In the genomic region with DNA sequence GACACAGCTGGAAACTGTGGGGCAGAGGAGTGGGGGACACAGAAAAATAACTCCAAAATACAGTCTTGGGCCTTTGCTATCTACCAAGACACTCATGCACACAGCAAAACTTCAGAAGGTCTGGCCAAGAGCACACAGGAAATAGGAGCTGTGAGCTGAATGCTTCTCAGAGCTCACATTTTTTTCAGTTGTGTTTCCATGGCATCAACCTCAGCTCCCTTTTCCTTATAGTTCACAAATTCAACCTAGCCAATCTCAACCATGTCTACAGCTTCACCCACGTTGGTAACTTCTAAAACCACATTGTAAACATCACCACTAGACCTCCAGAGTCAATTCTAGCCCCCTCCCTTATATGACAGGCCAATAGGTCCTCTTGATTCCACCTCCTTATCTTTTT, we compare ENCODE assay signal across 26 cellular contexts. TPM values are rescaled to one million over a fixed set of nuclear protein-coding genes. Genes with fewer than 3 reads are reported as not detected.
DNase-seq lines count a peak whose midpoint lies in the region; ATAC-seq, FAIRE-seq and TF ChIP-seq lines count a peak whose summit lies in the region.
"Had no signal": no experiment of that assay in that cellular context is flagged by ENCODE, and none has a peak within 500 bp of the region (broad histone marks: within the 10 kb centered on the region; RNA-seq: fewer than 3 reads in every experiment).

No MANE protein-coding gene starts in this region.

- no peak for TF ChIP-seq EP300 in K562 (IDR thresholded peaks at IDR 0.05; ENCODE audit: low read length)

- no peak for DNase-seq in activated naive CD4-positive, alpha-beta T cell treated with anti-CD3 and anti-CD28 coated beads for 36 hours
- DNase-seq in activated naive CD4-positive, alpha-beta T cell treated with Interleukin-2 at 50 U/mL for 16 hours = no peak
- DNase-seq in activated CD4-positive, alpha-beta memory T cell treated with anti-CD3 and anti-CD28 coated beads for 36 hours = no peak
- no peak for DNase-seq in K562 (ENCODE audit: extremely low read depth in 1 of 4, low spot score in 3 of 4)
- DNase-seq: activated B cell treated with CpG ODN at 0.5 μM for 24 hours; activated effector memory CD4-positive, alpha-beta T cell treated with Interleukin-2 at 50 U/mL for 16 hours; EL; endodermal cell; esophagus squamous epithelium; gastrocnemius medialis; GM23248; hippocampal formation; left ventricle myocardium inferior; NCI-H1417; NCI-H526 treated with DMSO at 0.1 percent for 48 hours; pancreas; right cardiac atrium; stimulated activated CD4-positive, alpha-beta T cell treated with anti-CD3 and anti-CD28 coated beads, Interleukin-12 subunit alpha, Interleukin-12 subunit beta, amount 100 ng/mL, for 4 hours had no signal

- ATAC-seq in K562 (no peak), GM19035 (IDR thresholded peaks at IDR 0.05; ENCODE audit: unreplicated experiment) (no peak), GM21447 (IDR thresholded peaks at IDR 0.05; ENCODE audit: unreplicated experiment) (no peak), HG02938 (IDR thresholded peaks at IDR 0.05; ENCODE audit: unreplicated experiment) (no peak)
- ATAC-seq: gastrocnemius medialis; natural killer cell treated with Interleukin-12 subunit alpha and Interleukin-12 subunit beta and Interleukin-15 and Interleukin-18, amount 100 ng/mL, for 72 hours; pancreas; right cardiac atrium had no signal

- no peak overlapping the region for H3K27ac ChIP-seq in K562 (ENCODE audit: extremely low read depth, low read depth, low read length)
- H3K27ac ChIP-seq: BLaER1, esophagus squamous epithelium, gastrocnemius medialis, GM23248, left ventricle myocardium inferior, pancreas, vagina had no signal

- H3K36me3 Mint-ChIP-seq in activated naive CD4-positive, alpha-beta T cell treated with anti-CD3 and anti-CD28 coated beads for 36 hours (ENCODE audit: low read depth) = peaks cover 69% of the 10 kb centered on the region
- H3K36me3 Mint-ChIP-seq in activated CD4-positive, alpha-beta memory T cell treated with anti-CD3 and anti-CD28 coated beads for 36 hours = peaks cover 77% of the 10 kb centered on the region
- peaks cover 95% of the 10 kb centered on the region for H3K36me3 Mint-ChIP-seq in stimulated activated naive CD8-positive, alpha-beta T cell treated with anti-CD3 and anti-CD28 coated beads, Interleukin-15, Interleukin-2, amounts not matched to agents 100 ng/mL and 50 ng/mL, for 24 hours (ENCODE audit: low read depth)

- POLR2A ChIA-PET in activated CD4-positive, alpha-beta memory T cell treated with anti-CD3 and anti-CD28 coated beads for 36 hours (lab: Charles Lee) = interaction anchor here (0.6 to 1.8 kb wide), 7 partner anchors 9 to 121 kb away, joined by 3 to 6 read pairs (median 3); partner anchors contain the start of gene PAXBP1
- POLR2A ChIA-PET in K562 (lab: Yijun Ruan, JAX) = interaction anchor here (0.6 to 3.3 kb wide), 5 partner anchors 9 to 227 kb away, joined by 3 to 11 read pairs (median 4); partner anchors contain the start of genes PAXBP1 and SYNJ1

- H3K27me3 Mint-ChIP-seq in activated naive CD4-positive, alpha-beta T cell treated with anti-CD3 and anti-CD28 coated beads for 36 hours (ENCODE audit: low read depth) = no peaks in the 10 kb centered on the region
- H3K27me3 Mint-ChIP-seq in activated CD4-positive, alpha-beta memory T cell treated with anti-CD3 and anti-CD28 coated beads for 36 hours = no peaks in the 10 kb centered on the region
- H3K27me3 Mint-ChIP-seq in stimulated activated naive CD8-positive, alpha-beta T cell treated with anti-CD3 and anti-CD28 coated beads, Interleukin-15, Interleukin-2, amounts not matched to agents 100 ng/mL and 50 ng/mL, for 24 hours = no peaks in the 10 kb centered on the region
- H3K27me3 Mint-ChIP-seq: activated B cell treated with CpG ODN at 0.5 μM for 24 hours; natural killer cell treated with Interleukin-12 subunit alpha and Interleukin-12 subunit beta and Interleukin-15 and Interleukin-18, amount 100 ng/mL, for 72 hours had no signal

- no peaks in the 10 kb centered on the region for H4K20me1 ChIP-seq in K562 (replicated peaks; ENCODE audit: control insufficient read depth, insufficient read depth, low read length)

- H3K79me2 ChIP-seq in K562 (ENCODE audit: control insufficient read depth, insufficient read depth, low read length) = peaks cover 6% of the 10 kb centered on the region; the same call in 1 of the 3 replicates

- H3K27ac Mint-ChIP-seq in activated naive CD4-positive, alpha-beta T cell treated with anti-CD3 and anti-CD28 coated beads for 36 hours = peak overlapping the region; percentile 7
- H3K27ac Mint-ChIP-seq in activated CD4-positive, alpha-beta memory T cell treated with anti-CD3 and anti-CD28 coated beads for 36 hours = peak overlapping the region; percentile 26
- peak overlapping the region; percentile 70 for H3K27ac Mint-ChIP-seq in stimulated activated naive CD8-positive, alpha-beta T cell treated with anti-CD3 and anti-CD28 coated beads, Interleukin-15, Interleukin-2, amounts not matched to agents 100 ng/mL and 50 ng/mL, for 24 hours
- H3K27ac Mint-ChIP-seq: activated B cell treated with CpG ODN at 0.5 μM for 24 hours, endodermal cell, mesothelial cell of epicardium had no signal

- no peak overlapping the region for H2AFZ ChIP-seq in K562 (ENCODE audit: low read depth, low read length)
- H2AFZ ChIP-seq: GM23248 had no signal

- CTCF ChIA-PET in activated naive CD4-positive, alpha-beta T cell treated with anti-CD3 and anti-CD28 coated beads for 36 hours (lab: Charles Lee) = interaction anchor here (0.6 to 1.6 kb wide), 4 partner anchors 15 to 93 kb away, joined by 3 to 5 read pairs (median 4); no protein-coding TSS in a partner anchor
- CTCF ChIA-PET in activated CD4-positive, alpha-beta memory T cell treated with anti-CD3 and anti-CD28 coated beads for 36 hours (lab: Charles Lee) = no interaction called here
- CTCF ChIA-PET in K562 (lab: Yijun Ruan, JAX; ENCODE audit: low intra/inter-chr PET ratio) = no interaction called here

- no peak overlapping the region; a peak in 1 of 4 replicates for H3K9ac ChIP-seq in K562 (ENCODE audit: insufficient read depth in 1 of 2, low read depth in 2 of 2, low read length in 2 of 2)
- H3K9ac ChIP-seq: BLaER1, GM23248 had no signal

- FAIRE-seq in K562 (lab: Jason Lieb, UNC) = peak; percentile 6
- FAIRE-seq: pancreas had no signal

- H3K9me3 Mint-ChIP-seq in activated naive CD4-positive, alpha-beta T cell treated with anti-CD3 and anti-CD28 coated beads for 36 hours = no peaks in the 10 kb centered on the region
- no peaks in the 10 kb centered on the region for H3K9me3 Mint-ChIP-seq in activated CD4-positive, alpha-beta memory T cell treated with anti-CD3 and anti-CD28 coated beads for 36 hours
- no peaks in the 10 kb centered on the region for H3K9me3 Mint-ChIP-seq in stimulated activated naive CD8-positive, alpha-beta T cell treated with anti-CD3 and anti-CD28 coated beads, Interleukin-15, Interleukin-2, amounts not matched to agents 100 ng/mL and 50 ng/mL, for 24 hours
- H3K9me3 Mint-ChIP-seq: activated B cell treated with CpG ODN at 0.5 μM for 24 hours; endodermal cell; mesothelial cell of epicardium; natural killer cell treated with Interleukin-12 subunit alpha and Interleukin-12 subunit beta and Interleukin-15 and Interleukin-18, amount 100 ng/mL, for 72 hours had no signal

- no peak for TF ChIP-seq CTCF in K562 (IDR thresholded peaks at IDR 0.05 in 2 of 3, conservative IDR thresholded peaks at IDR 0.05 in 1 of 3; ENCODE audit: insufficient read depth in 2 of 3, low read depth in 1 of 3, low read length in 3 of 3)

- no peaks in the 10 kb centered on the region for H3K9me3 ChIP-seq in K562 (replicated peaks; ENCODE audit: control insufficient read depth, insufficient read depth, low read depth, low read length)
- H3K9me3 ChIP-seq: BLaER1, esophagus squamous epithelium, gastrocnemius medialis, left ventricle myocardium inferior, pancreas, vagina had no signal

- no peaks in the 10 kb centered on the region for H3K4me1 ChIP-seq in K562 (replicated peaks in 1 of 2; ENCODE audit: control insufficient read depth in 2 of 2, insufficient read depth in 2 of 2, low read length in 2 of 2)
- H3K4me1 ChIP-seq: BLaER1, gastrocnemius medialis, left ventricle myocardium inferior, pancreas, vagina had no signal

- intact Hi-C loops in activated naive CD4-positive, alpha-beta T cell treated with anti-CD3 and anti-CD28 coated beads for 36 hours (cut with micrococcal nuclease) = no loop called here
- intact Hi-C loops in activated CD4-positive, alpha-beta memory T cell treated with anti-CD3 and anti-CD28 coated beads for 36 hours (cut with micrococcal nuclease) = no loop called here
- intact Hi-C loops in K562 (cut with micrococcal nuclease) = no loop called here

- no peak overlapping the region for H3K4me3 Mint-ChIP-seq in activated naive CD4-positive, alpha-beta T cell treated with anti-CD3 and anti-CD28 coated beads for 36 hours
- H3K4me3 Mint-ChIP-seq in activated CD4-positive, alpha-beta memory T cell treated with anti-CD3 and anti-CD28 coated beads for 36 hours = no peak overlapping the region
- H3K4me3 Mint-ChIP-seq in stimulated activated naive CD8-positive, alpha-beta T cell treated with anti-CD3 and anti-CD28 coated beads, Interleukin-15, Interleukin-2, amounts not matched to agents 100 ng/mL and 50 ng/mL, for 24 hours = no peak overlapping the region
- H3K4me3 Mint-ChIP-seq: activated B cell treated with CpG ODN at 0.5 μM for 24 hours; endodermal cell; mesothelial cell of epicardium; natural killer cell treated with Interleukin-12 subunit alpha and Interleukin-12 subunit beta and Interleukin-15 and Interleukin-18, amount 100 ng/mL, for 72 hours had no signal

- no peak for TF ChIP-seq POLR2A in K562 (conservative IDR thresholded peaks at IDR 0.05)

- no peak overlapping the region for H3K4me3 ChIP-seq in K562
- H3K4me3 ChIP-seq: BLaER1, esophagus squamous epithelium, gastrocnemius medialis, GM23248, left ventricle myocardium inferior, pancreas, vagina had no signal

- WGBS in K562 (ENCODE audit: insufficient coverage, low coverage, missing lambda C conversion rate) = 67% methylated on average over 1 of the region's 1 CpG

- peaks cover 26% of the 10 kb centered on the region for H3K4me1 Mint-ChIP-seq in activated naive CD4-positive, alpha-beta T cell treated with anti-CD3 and anti-CD28 coated beads for 36 hours (ENCODE audit: low read depth)
- peaks cover 40% of the 10 kb centered on the region for H3K4me1 Mint-ChIP-seq in activated CD4-positive, alpha-beta memory T cell treated with anti-CD3 and anti-CD28 coated beads for 36 hours (ENCODE audit: low read depth)
- peaks cover 58% of the 10 kb centered on the region for H3K4me1 Mint-ChIP-seq in stimulated activated naive CD8-positive, alpha-beta T cell treated with anti-CD3 and anti-CD28 coated beads, Interleukin-15, Interleukin-2, amounts not matched to agents 100 ng/mL and 50 ng/mL, for 24 hours (ENCODE audit: low read depth)
- H3K4me1 Mint-ChIP-seq: activated B cell treated with CpG ODN at 0.5 μM for 24 hours, mesothelial cell of epicardium had no signal

- in situ Hi-C loops in K562 (cut with MboI) = no loop called here

- H3K27me3 ChIP-seq in K562 (ENCODE audit: control insufficient read depth in 2 of 2, insufficient read depth in 2 of 2, low read length in 2 of 2) = no peaks in the 10 kb centered on the region
- H3K27me3 ChIP-seq: BLaER1, esophagus squamous epithelium, gastrocnemius medialis, pancreas, vagina had no signal

- no TSS peak for BruUV-seq in K562 (replicated peaks; lab: Mats Ljungman, UMichigan)

- no peak overlapping the region for H3K4me2 ChIP-seq in K562 (ENCODE audit: insufficient read depth, low read length)
- H3K4me2 ChIP-seq: BLaER1 had no signal

- H3K36me3 ChIP-seq in K562 (ENCODE audit: control insufficient read depth, insufficient read depth, low read length) = peaks cover 100% of the 10 kb centered on the region

- H3K9me1 ChIP-seq in K562 (ENCODE audit: control insufficient read depth, insufficient read depth, low read length) = no peaks in the 10 kb centered on the region

- no peak for TF ChIP-seq RAD21 in K562 (CRISPR knock-in tag; conservative IDR thresholded peaks at IDR 0.05 in 1 of 2, IDR thresholded peaks at IDR 0.05 in 1 of 2)

RNA-seq across cellular contexts. Expression of gene SYNJ1, which starts 19.6 kb away (rescaled TPM):
- 10 to 100 TPM in 1 of 2 experiments, 1 to 10 TPM in 1; 7.4 to 10.9 TPM for total RNA-seq in activated naive CD4-positive, alpha-beta T cell treated with anti-CD3 and anti-CD28 coated beads for 36 hours
- total RNA-seq in activated CD4-positive, alpha-beta memory T cell treated with anti-CD3 and anti-CD28 coated beads for 36 hours = 10 to 100 TPM; 13.3 to 14.2 TPM
- total RNA-seq in K562 (2011; cell fraction: chromatin; rRNA removed; ENCODE audit: low replicate concordance) = 17.4 and 48.9 TPM in 2 replicates
- 5.7 and 7.5 TPM in 2 replicates for total RNA-seq in K562 (2011; cell fraction: nucleolus; rRNA removed)
- 14.5 and 20.2 TPM in 2 replicates for total RNA-seq in K562 (2011; cell fraction: nucleoplasm; rRNA removed)
- total RNA-seq in K562 (2014; rRNA removed) (2.5 and 3.3 TPM in 2 replicates), K562 (2014; rRNA removed; fragmentation: Illumina TruSeq; extraction: Trizol) (5.6 and 6.8 TPM in 2 replicates), K562 (2015; rRNA removed; fragmentation: Illumina TruSeq; extraction: Trizol) (4.2 TPM in 2 replicates), K562 (2021) (9.9 and 11.2 TPM in 2 replicates)
- polyA plus RNA-seq in K562 (2011; rRNA removed) (5.7 and 6.1 TPM in 2 replicates), K562 (2014; fragmentation: Illumina TruSeq; extraction: Trizol) (10.6 and 11.6 TPM in 2 replicates), K562 (2014; fragmentation: Nextera tagmentation; extraction: Ambion mirVana) (1 to 10 TPM; 2.4 to 2.6 TPM), K562 (2014; rRNA removed) (4.0 and 5.8 TPM in 2 replicates)
- polyA plus RNA-seq in K562 (2011; cell fraction: cytosol; rRNA removed) = 3.9 and 4.4 TPM in 2 replicates
- polyA plus RNA-seq in K562 (2011; cell fraction: nucleus; rRNA removed) = 15.5 and 30.4 TPM in 2 replicates
- 6.1 and 7.1 TPM in 2 replicates for polyA plus RNA-seq in K562 (2012)
- polyA minus RNA-seq in K562 (2011; rRNA and poly(A)+ RNA removed) = 19.5 and 21.7 TPM in 2 replicates
- polyA minus RNA-seq in K562 (2011; cell fraction: cytosol; rRNA and poly(A)+ RNA removed) = 5.2 and 5.6 TPM in 2 replicates
- 12.1 and 15.7 TPM in 2 replicates for polyA minus RNA-seq in K562 (2011; cell fraction: nucleus; rRNA and poly(A)+ RNA removed)

RNA-seq across cellular contexts. Expression of gene PAXBP1, which starts 24.2 kb away (rescaled TPM):
- 10 to 100 TPM; 44.5 to 44.8 TPM for total RNA-seq in activated naive CD4-positive, alpha-beta T cell treated with anti-CD3 and anti-CD28 coated beads for 36 hours
- total RNA-seq in activated CD4-positive, alpha-beta memory T cell treated with anti-CD3 and anti-CD28 coated beads for 36 hours = 10 to 100 TPM; 43.5 to 46.2 TPM
- total RNA-seq in K562 (2011; cell fraction: chromatin; rRNA removed; ENCODE audit: low replicate concordance) = 56.8 and 279 TPM in 2 replicates
- total RNA-seq in K562 (2011; cell fraction: nucleolus; rRNA removed) = 27.0 and 48.0 TPM in 2 replicates
- total RNA-seq in K562 (2011; cell fraction: nucleoplasm; rRNA removed) = 80.9 and 120 TPM in 2 replicates
- total RNA-seq in K562 (2014; rRNA removed) (49.3 and 56.3 TPM in 2 replicates), K562 (2014; rRNA removed; fragmentation: Illumina TruSeq; extraction: Trizol) (67.9 and 76.8 TPM in 2 replicates), K562 (2015; rRNA removed; fragmentation: Illumina TruSeq; extraction: Trizol) (65.2 and 73.7 TPM in 2 replicates), K562 (2021) (52.6 and 58.7 TPM in 2 replicates)
- polyA plus RNA-seq in K562 (2011; rRNA removed) (59.6 and 72.0 TPM in 2 replicates), K562 (2014; fragmentation: Illumina TruSeq; extraction: Trizol) (45.1 and 50.3 TPM in 2 replicates), K562 (2014; fragmentation: Nextera tagmentation; extraction: Ambion mirVana) (10 to 100 TPM; 16.4 to 17.4 TPM), K562 (2014; rRNA removed) (48.7 and 53.8 TPM in 2 replicates)
- polyA plus RNA-seq in K562 (2011; cell fraction: cytosol; rRNA removed) = 5.9 and 12.1 TPM in 2 replicates
- 192 and 235 TPM in 2 replicates for polyA plus RNA-seq in K562 (2011; cell fraction: nucleus; rRNA removed)
- 28.0 and 41.4 TPM in 2 replicates for polyA plus RNA-seq in K562 (2012)
- 70.0 and 79.9 TPM in 2 replicates for polyA minus RNA-seq in K562 (2011; rRNA and poly(A)+ RNA removed)
- 16.4 and 23.8 TPM in 2 replicates for polyA minus RNA-seq in K562 (2011; cell fraction: cytosol; rRNA and poly(A)+ RNA removed)
- 102 and 171 TPM in 2 replicates for polyA minus RNA-seq in K562 (2011; cell fraction: nucleus; rRNA and poly(A)+ RNA removed)

Comparison
In these comparisons a context has a peak if more than half of its experiments do, and no peak if none do; other contexts are left out.
1. H3K27ac Mint-ChIP-seq: peak in every context shown above with its lines; median percentile 70 in stimulated activated naive CD8-positive, alpha-beta T cell treated with anti-CD3 and anti-CD28 coated beads, Interleukin-15, Interleukin-2, amounts not matched to agents 100 ng/mL and 50 ng/mL, for 24 hours; 26 in activated CD4-positive, alpha-beta memory T cell treated with anti-CD3 and anti-CD28 coated beads for 36 hours; 7 in activated naive CD4-positive, alpha-beta T cell treated with anti-CD3 and anti-CD28 coated beads for 36 hours.